ENCODE assay signal across 21 cellular contexts in genomic region chr5:34708777-34709176, GRCh38. TPM values are rescaled to one million over a fixed set of nuclear protein-coding genes. Genes with fewer than 3 reads are reported as not detected.
DNase-seq lines count a peak whose midpoint lies in the region; ATAC-seq, FAIRE-seq and TF ChIP-seq lines count a peak whose summit lies in the region.
"Had no signal": no experiment of that assay in that cellular context is flagged by ENCODE, and none has a peak within 500 bp of the region (broad histone marks: within the 10 kb centered on the region; RNA-seq: fewer than 3 reads in every experiment).

No MANE protein-coding gene starts in this region.

- H3F3A ChIP-seq in smooth muscle cell (ENCODE audit: low read depth): peaks cover 5% of the 10 kb centered on the region

- no peak for TF ChIP-seq POLR2A in upper lobe of left lung (IDR thresholded peaks at IDR 0.05)

- WGBS in mesenchymal stem cell: 100% methylated on average over 1 of the region's 2 CpGs
- WGBS in smooth muscle cell (ENCODE audit: low lambda C conversion rate): 76% methylated on average over 2 of the region's 2 CpGs
- 91 to 95% methylated on average over 2 of the region's 2 CpGs for WGBS in upper lobe of left lung, 2 donors

- no peak overlapping the region for H4K8ac ChIP-seq in mesenchymal stem cell (ENCODE audit: low read length)

- no peak overlapping the region for H2BK12ac ChIP-seq in mesenchymal stem cell (ENCODE audit: low read length in 2 of 2)

- H4K91ac ChIP-seq in mesenchymal stem cell (ENCODE audit: low read length): no peak overlapping the region

- no peaks in the 10 kb centered on the region for H3K79me1 ChIP-seq in mesenchymal stem cell (replicated peaks; ENCODE audit: low read length, poor library complexity, severe bottlenecking)

- no peak overlapping the region for H2BK120ac ChIP-seq in mesenchymal stem cell (ENCODE audit: low read depth, low read length)

- H3K27me3 Mint-ChIP-seq in astrocyte (ENCODE audit: low read depth, unreplicated experiment): no peaks in the 10 kb centered on the region
- H3K27me3 Mint-ChIP-seq in stimulated activated memory B cell treated with anti-CD40 and anti-IgM and Interleukin-4, amounts not matched to agents 10 μg/mL and 1 μg/mL and 100 μg/mL, for 72 hours: no peaks in the 10 kb centered on the region

- no peak overlapping the region for H3K14ac ChIP-seq in mesenchymal stem cell (ENCODE audit: low read length in 2 of 2)

- H4K20me1 ChIP-seq in astrocyte (ENCODE audit: insufficient read depth, low read length) (no peaks in the 10 kb centered on the region), smooth muscle cell (ENCODE audit: low read depth) (peaks cover 38% of the 10 kb centered on the region)

- peak overlapping the region; percentile 47 for H3K27ac Mint-ChIP-seq in astrocyte (ENCODE audit: unreplicated experiment)
- no peak overlapping the region for H3K27ac Mint-ChIP-seq in stimulated activated memory B cell treated with anti-CD40 and anti-IgM and Interleukin-4, amounts not matched to agents 10 μg/mL and 1 μg/mL and 100 μg/mL, for 72 hours
- H3K27ac Mint-ChIP-seq: CD8-positive, alpha-beta T cell had no signal

- H2BK5ac ChIP-seq in mesenchymal stem cell (ENCODE audit: low read depth, low read length, poor library complexity, severe bottlenecking): no peak overlapping the region

- H3K4ac ChIP-seq in mesenchymal stem cell (ENCODE audit: low read depth in 1 of 2, low read length in 2 of 2): no peak overlapping the region

- H3K4me1 ChIP-seq in astrocyte (ENCODE audit: insufficient read depth, low read length) (peaks cover 47% of the 10 kb centered on the region), mesenchymal stem cell (ENCODE audit: control insufficient read depth, insufficient read depth, low read depth, low read length) (peaks cover 7% of the 10 kb centered on the region), smooth muscle cell (ENCODE audit: low read depth) (peaks cover 26% of the 10 kb centered on the region), SJCRH30 (peaks cover 21% of the 10 kb centered on the region), upper lobe of left lung (peaks cover 0 to 13% (median 8%) of the 10 kb centered on the region in 4 donors)

- peaks cover 13% of the 10 kb centered on the region for H3K36me3 Mint-ChIP-seq in astrocyte (ENCODE audit: low read depth, unreplicated experiment)
- H3K36me3 Mint-ChIP-seq in stimulated activated memory B cell treated with anti-CD40 and anti-IgM and Interleukin-4, amounts not matched to agents 10 μg/mL and 1 μg/mL and 100 μg/mL, for 72 hours: no peaks in the 10 kb centered on the region
- H3K36me3 Mint-ChIP-seq: CD8-positive, alpha-beta T cell had no signal

- H3K27ac ChIP-seq in astrocyte (ENCODE audit: low read depth, low read length): peak overlapping the region; percentile 95
- H3K27ac ChIP-seq in mesenchymal stem cell (ENCODE audit: low read length, poor library complexity, severe bottlenecking): peak overlapping the region; percentile 100
- peak overlapping the region; percentile 92 for H3K27ac ChIP-seq in smooth muscle cell (ENCODE audit: low read depth)
- no peak overlapping the region for H3K27ac ChIP-seq in SJCRH30
- H3K27ac ChIP-seq in upper lobe of left lung: no peak overlapping the region
- H3K27ac ChIP-seq: BLaER1 treated with 17β-estradiol and CSF1 and Interleukin-3, amounts not matched to agents 10 nM and 100 nM; HL-60; RWPE1 had no signal

- peak overlapping the region; percentile 89 for H2AK5ac ChIP-seq in mesenchymal stem cell (ENCODE audit: low read length, severe bottlenecking)

- H3K36me3 ChIP-seq in astrocyte (ENCODE audit: insufficient read depth, low read length) (peaks cover 15% of the 10 kb centered on the region), mesenchymal stem cell (ENCODE audit: control insufficient read depth in 1 of 2, insufficient read depth in 2 of 2, low read depth in 1 of 2, low read length in 2 of 2) (peaks cover 7 to 48% of the 10 kb centered on the region in 2 experiments), smooth muscle cell (ENCODE audit: low read depth) (no peaks in the 10 kb centered on the region), SJCRH30 (peaks cover 6% of the 10 kb centered on the region; the same call in 1 of the 2 replicates), upper lobe of left lung (no peaks in the 10 kb centered on the region)
- H3K36me3 ChIP-seq: HAP-1 had no signal

- H3K4me3 Mint-ChIP-seq in astrocyte (ENCODE audit: unreplicated experiment): peak overlapping the region; percentile 37
- no peak overlapping the region for H3K4me3 Mint-ChIP-seq in stimulated activated memory B cell treated with anti-CD40 and anti-IgM and Interleukin-4, amounts not matched to agents 10 μg/mL and 1 μg/mL and 100 μg/mL, for 72 hours
- H3K4me3 Mint-ChIP-seq: CD8-positive, alpha-beta T cell had no signal

- H3K23ac ChIP-seq in mesenchymal stem cell (ENCODE audit: low read length in 2 of 2): no peak overlapping the region

- no peak for ATAC-seq in stimulated activated memory B cell treated with anti-CD40 and anti-IgM and Interleukin-4, amounts not matched to agents 10 μg/mL and 1 μg/mL and 100 μg/mL, for 72 hours
- no peak for ATAC-seq in GM18907 (IDR thresholded peaks at IDR 0.05; ENCODE audit: unreplicated experiment)
- no peak for ATAC-seq in upper lobe of left lung (ENCODE audit: low FRiP score in 2 of 2)
- ATAC-seq: A549; CD8-positive, alpha-beta T cell had no signal

- no peak for FAIRE-seq in astrocyte (lab: Jason Lieb, UNC)
- FAIRE-seq: A549, GM12892 had no signal

- H2AFZ ChIP-seq in astrocyte (ENCODE audit: low read depth, low read length) (no peak overlapping the region), mesenchymal stem cell (ENCODE audit: low read depth, low read length) (no peak overlapping the region), smooth muscle cell (ENCODE audit: low read depth) (no peak overlapping the region)

- no peaks in the 10 kb centered on the region for H3K9me3 Mint-ChIP-seq in astrocyte (ENCODE audit: unreplicated experiment)
- H3K9me3 Mint-ChIP-seq in stimulated activated memory B cell treated with anti-CD40 and anti-IgM and Interleukin-4, amounts not matched to agents 10 μg/mL and 1 μg/mL and 100 μg/mL, for 72 hours: no peaks in the 10 kb centered on the region
- H3K9me3 Mint-ChIP-seq: CD8-positive, alpha-beta T cell had no signal

- no peak overlapping the region for H2BK15ac ChIP-seq in mesenchymal stem cell (ENCODE audit: low read depth, poor library complexity, severe bottlenecking)

- no peak for TF ChIP-seq CTCF in astrocyte (IDR thresholded peaks at IDR 0.05; ENCODE audit: insufficient read depth, low read depth, low read length)
- TF ChIP-seq CTCF in smooth muscle cell (IDR thresholded peaks at IDR 0.05; ENCODE audit: borderline replicate concordance, insufficient read depth, poor library complexity, severe bottlenecking): no peak
- no peak for TF ChIP-seq CTCF in upper lobe of left lung (IDR thresholded peaks at IDR 0.05)

- TF ChIP-seq EP300 in upper lobe of left lung (IDR thresholded peaks at IDR 0.05): no peak

- H3K9ac ChIP-seq in astrocyte (ENCODE audit: low read length): peak overlapping the region; percentile 85
- no peak overlapping the region for H3K9ac ChIP-seq in mesenchymal stem cell (ENCODE audit: low read length)
- H3K9ac ChIP-seq in smooth muscle cell (ENCODE audit: low read depth): no peak overlapping the region
- H3K9ac ChIP-seq: BLaER1 treated with 17β-estradiol and CSF1 and Interleukin-3, amounts not matched to agents 10 nM and 100 nM had no signal

- H3K18ac ChIP-seq in mesenchymal stem cell (ENCODE audit: low read depth in 1 of 2, low read length in 2 of 2): no peak overlapping the region

- H3K79me2 ChIP-seq in astrocyte (ENCODE audit: insufficient read depth, low read length) (peaks cover 88% of the 10 kb centered on the region), smooth muscle cell (ENCODE audit: low read depth) (peaks cover 100% of the 10 kb centered on the region)

- H3K4me2 ChIP-seq in astrocyte (ENCODE audit: low read length) (no peak overlapping the region), mesenchymal stem cell (ENCODE audit: low read length, poor library complexity, severe bottlenecking) (no peak overlapping the region), smooth muscle cell (no peak overlapping the region)
- H3K4me2 ChIP-seq: A549 had no signal

- H3K4me1 Mint-ChIP-seq in astrocyte (ENCODE audit: low read depth, unreplicated experiment): peaks cover 47% of the 10 kb centered on the region
- no peaks in the 10 kb centered on the region for H3K4me1 Mint-ChIP-seq in stimulated activated memory B cell treated with anti-CD40 and anti-IgM and Interleukin-4, amounts not matched to agents 10 μg/mL and 1 μg/mL and 100 μg/mL, for 72 hours

- no peaks in the 10 kb centered on the region for H3K27me3 ChIP-seq in astrocyte (ENCODE audit: insufficient read depth, low read length)
- H3K27me3 ChIP-seq in mesenchymal stem cell (ENCODE audit: control insufficient read depth in 1 of 2, insufficient read depth in 1 of 2, low read length in 2 of 2): no peaks in the 10 kb centered on the region
- H3K27me3 ChIP-seq in smooth muscle cell (ENCODE audit: low read depth): no peaks in the 10 kb centered on the region
- H3K27me3 ChIP-seq in SJCRH30: no peaks in the 10 kb centered on the region
- H3K27me3 ChIP-seq in upper lobe of left lung: no peaks in the 10 kb centered on the region
- H3K27me3 ChIP-seq: BLaER1 treated with 17β-estradiol and CSF1 and Interleukin-3, amounts not matched to agents 10 nM and 100 nM had no signal

- H3K4me3 ChIP-seq in astrocyte (ENCODE audit: insufficient read depth, low read depth, low read length) (no peak overlapping the region), mesenchymal stem cell (ENCODE audit: insufficient read depth in 1 of 2, low read depth in 1 of 2, low read length in 2 of 2) (no peak overlapping the region), smooth muscle cell (no peak overlapping the region), SJCRH30 (no peak overlapping the region), upper lobe of left lung (no peak overlapping the region)
- H3K4me3 ChIP-seq: A549; BLaER1 treated with 17β-estradiol and CSF1 and Interleukin-3, amounts not matched to agents 10 nM and 100 nM; HAP-1 had no signal

- H3K9me3 ChIP-seq in astrocyte (ENCODE audit: insufficient read depth, low read depth, low read length) (no peaks in the 10 kb centered on the region), mesenchymal stem cell (ENCODE audit: control insufficient read depth, low read length) (no peaks in the 10 kb centered on the region), smooth muscle cell (replicated peaks; ENCODE audit: low read depth) (no peaks in the 10 kb centered on the region), SJCRH30 (replicated peaks) (no peaks in the 10 kb centered on the region), upper lobe of left lung (no peaks in the 10 kb centered on the region)
- H3K9me3 ChIP-seq: A549; BLaER1 treated with 17β-estradiol and CSF1 and Interleukin-3, amounts not matched to agents 10 nM and 100 nM; HAP-1 had no signal

- peak; percentile 47 for DNase-seq in EL
- DNase-seq in astrocyte (ENCODE audit: low read depth): peak; percentile 51
- no peak for DNase-seq in mesenchymal stem cell
- DNase-seq in smooth muscle cell (lab: John Stamatoyannopoulos, UW; ENCODE audit: unreplicated experiment): no peak
- DNase-seq in SJCRH30: no peak
- DNase-seq in upper lobe of left lung: no peak
- DNase-seq: Calu3; CD8-positive, alpha-beta T cell; NCI-H1417; NCI-H187 treated with DMSO at 0.1 percent for 48 hours; NCI-H2227 treated with DMSO at 0.1 percent for 48 hours; NCI-H510A treated with DMSO at 0.1 percent for 48 hours; NCI-H774 had no signal

RNA-seq across cellular contexts. Expression of gene RAI14, which starts 52.6 kb away (rescaled TPM):
- total RNA-seq in astrocyte (307 and 315 TPM in 2 replicates), smooth muscle cell (209 and 211 TPM in 2 replicates), upper lobe of left lung (10 to 100 TPM; 34.0 to 88.6 (median 67.9) TPM)
- polyA plus RNA-seq in mesenchymal stem cell (2013, experiment 1 of 2): 100 TPM
- 99.7 TPM for polyA plus RNA-seq in mesenchymal stem cell (2013, experiment 2 of 2)
- 111 and 113 TPM in 2 replicates for polyA plus RNA-seq in smooth muscle cell
- 67.4 and 74.4 TPM in 2 replicates for total RNA-seq in SJCRH30 (2014; rRNA removed; shearing (Covaris generic))
- total RNA-seq: CD8-positive, alpha-beta T cell had no signal

Comparison
In these comparisons a context has a peak if more than half of its experiments do, and no peak if none do; other contexts are left out.
1. DNase-seq: peak in EL (single experiment) and astrocyte (single experiment); none in mesenchymal stem cell (single experiment), smooth muscle cell (single experiment), SJCRH30 (0 of 2) and upper lobe of left lung (0 of 2).
2. H3K27ac ChIP-seq: peak in astrocyte (single experiment), mesenchymal stem cell (single experiment) and smooth muscle cell (single experiment); none in SJCRH30 (single experiment) and upper lobe of left lung (0 of 4).